Comparison of ENCODE assay signal across 8 cellular contexts in genomic region chr3:4776980-4777581, GRCh38.
A peak's percentile ranks its signal among the peaks of the same experiment; 100 is the strongest.
DNase-seq lines count a peak whose midpoint lies in the region; ATAC-seq and TF ChIP-seq lines count a peak whose summit lies in the region.

No MANE protein-coding gene starts in this region.

- H3K4me1 ChIP-seq in body of pancreas, result peaks cover 49% of the 10 kb centered on the region
- peaks cover 0 to 34% (median 21%) of the 10 kb centered on the region in 4 donors for H3K4me1 ChIP-seq in sigmoid colon
- H3K4me1 ChIP-seq in tibial artery, result peaks cover 0 to 35% (median 20%) of the 10 kb centered on the region in 4 donors

- TF ChIP-seq EP300 in sigmoid colon (IDR thresholded peaks at IDR 0.05), result no peak

- H3K27me3 ChIP-seq in body of pancreas (no peaks in the 10 kb centered on the region), sigmoid colon (no peaks in the 10 kb centered on the region), tibial artery (no peaks in the 10 kb centered on the region)

- TF ChIP-seq POLR2A in body of pancreas (IDR thresholded peaks at IDR 0.05), result no peak
- TF ChIP-seq POLR2A in sigmoid colon (IDR thresholded peaks at IDR 0.05), result no peak

- intact Hi-C loops in body of pancreas (cut with DNase I) (no loop called here), sigmoid colon (cut with DNase I) (no loop called here), tibial artery (cut with DNase I; ENCODE audit: low total_unique reads) (no loop called here)

- H3K4me3 ChIP-seq in body of pancreas (no peak overlapping the region), sigmoid colon (no peak overlapping the region), tibial artery (no peak overlapping the region)

- DNase-seq in AG20443 (ENCODE audit: low spot score), result peak; percentile 49
- DNase-seq in GM19240 (ENCODE audit: insufficient read length, low spot score), result peak; percentile 52
- DNase-seq in body of pancreas, result peak in 2 of 4 donors; percentile 27 to 60
- DNase-seq in sigmoid colon, result no peak
- DNase-seq in mesenteric fat pad (ENCODE audit: low spot score), result no peak
- no peak for DNase-seq in tibial artery
- DNase-seq in midbrain (lab: John Stamatoyannopoulos, UW), result no peak

- 13 to 15% methylated on average over 5 of the region's 5 CpGs for WGBS in body of pancreas, 2 donors
- WGBS in sigmoid colon, 2 donors, result 20 to 47% methylated on average over 5 of the region's 5 CpGs

- H3K36me3 ChIP-seq in body of pancreas (replicated peaks in 1 of 2; ENCODE audit: insufficient read depth in 1 of 2, low read depth in 2 of 2) (no peaks in the 10 kb centered on the region), sigmoid colon (peaks cover 0 to 36% (median 2%) of the 10 kb centered on the region in 4 donors), tibial artery (peaks cover under 1 to 33% (median 15%) of the 10 kb centered on the region in 3 donors)

- peak overlapping the region; percentile 49 to 74 (median 56) for H3K27ac ChIP-seq in body of pancreas
- H3K27ac ChIP-seq in sigmoid colon, result peak overlapping the region in 3 of 4 donors; percentile 18 to 52 (median 20)
- no peak overlapping the region for H3K27ac ChIP-seq in tibial artery

- H3K9me3 ChIP-seq in body of pancreas (no peaks in the 10 kb centered on the region), sigmoid colon (no peaks in the 10 kb centered on the region), tibial artery (no peaks in the 10 kb centered on the region)

- TF ChIP-seq CTCF in body of pancreas (IDR thresholded peaks at IDR 0.05), result no peak
- TF ChIP-seq CTCF in sigmoid colon (IDR thresholded peaks at IDR 0.05), result no peak
- TF ChIP-seq CTCF in tibial artery (IDR thresholded peaks at IDR 0.05), result no peak

- ATAC-seq in HG03196 (IDR thresholded peaks at IDR 0.05; ENCODE audit: unreplicated experiment) (peak; percentile 77), body of pancreas (peak; percentile 22)

Comparison
In these comparisons a context has a peak if more than half of its experiments do, and no peak if none do; other contexts are left out.
1. DNase-seq: peak in AG20443 (single experiment) and GM19240 (single experiment); none in sigmoid colon (single experiment), mesenteric fat pad (single experiment), tibial artery (0 of 2) and midbrain (single experiment).
2. H3K27ac ChIP-seq: peak in body of pancreas (4 of 4) and sigmoid colon (3 of 4); none in tibial artery (0 of 2).